ENCODE assay signal across 8 cellular contexts in the genomic region with DNA sequence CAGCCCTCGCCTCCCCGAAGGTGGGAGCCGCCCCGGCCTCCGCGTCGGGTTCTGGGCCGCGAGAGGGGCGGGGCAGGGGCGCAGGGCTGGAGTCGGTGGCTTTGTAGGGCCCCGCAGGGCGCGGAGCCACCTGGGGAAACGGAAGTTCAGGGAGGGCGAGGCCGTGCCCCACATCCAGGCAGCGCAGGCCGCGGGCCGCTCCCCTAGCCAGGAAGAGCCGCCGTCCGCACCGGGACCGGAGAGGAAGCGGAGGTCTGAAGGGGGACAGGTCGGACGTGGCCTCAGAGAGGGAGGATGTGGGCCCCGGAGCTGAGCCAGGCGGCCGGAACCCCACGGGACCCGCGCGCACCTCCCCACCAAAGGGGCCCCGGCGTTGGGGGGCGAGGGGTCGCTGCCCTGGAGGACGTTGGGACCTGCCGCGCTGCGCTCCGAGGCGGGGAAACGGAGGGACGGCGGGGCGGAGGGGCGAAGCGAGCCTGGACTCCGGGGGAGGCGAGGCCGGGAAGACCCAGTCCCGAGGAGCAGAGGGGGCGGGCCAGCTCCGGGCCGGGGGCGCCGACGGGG. TPM values are rescaled to one million over a fixed set of nuclear protein-coding genes. Genes with fewer than 3 reads are reported as not detected.
DNase-seq lines count a peak whose midpoint lies in the region; ATAC-seq and TF ChIP-seq lines count a peak whose summit lies in the region.

No MANE protein-coding gene starts in this region.

- peak; percentile 34 for ATAC-seq in GM18511 (IDR thresholded peaks at IDR 0.05; ENCODE audit: unreplicated experiment)
- ATAC-seq in HG03342 (IDR thresholded peaks at IDR 0.05; ENCODE audit: unreplicated experiment), result peak; percentile 29

- H3K4me1 ChIP-seq in esophagus (ENCODE audit: control insufficient read depth in 2 of 2, insufficient read depth in 2 of 2, low read length in 1 of 2) (peaks cover 3 to 11% of the 10 kb centered on the region in 2 donors), neutrophil (ENCODE audit: control insufficient read depth in 1 of 2, insufficient read depth in 1 of 2, low read depth in 1 of 2, low read length in 1 of 2) (peaks cover 68 to 71% of the 10 kb centered on the region in 2 experiments)

- H3K27me3 ChIP-seq in esophagus (ENCODE audit: control insufficient read depth in 1 of 2, insufficient read depth in 2 of 2, low read length in 2 of 2) (no peaks in the 10 kb centered on the region), neutrophil (no peaks in the 10 kb centered on the region)

- H3K4me3 ChIP-seq in esophagus (ENCODE audit: low read depth in 1 of 2, low read length in 2 of 2) (peak overlapping the region; percentile 46 to 53), neutrophil (ENCODE audit: low read depth in 1 of 2, low read length in 1 of 2) (peak overlapping the region; percentile 87 to 98)

- H3K36me3 ChIP-seq in esophagus (ENCODE audit: control insufficient read depth in 2 of 2, insufficient read depth in 2 of 2, low read length in 1 of 2), result no peaks in the 10 kb centered on the region
- H3K36me3 ChIP-seq in neutrophil, result peaks cover 33% of the 10 kb centered on the region

- H3K9me3 ChIP-seq in esophagus (ENCODE audit: control insufficient read depth in 2 of 2, insufficient read depth in 1 of 2, low read depth in 1 of 2, low read length in 1 of 2), result no peaks in the 10 kb centered on the region
- no peaks in the 10 kb centered on the region for H3K9me3 ChIP-seq in neutrophil

- TF ChIP-seq CTCF in neutrophil (IDR thresholded peaks at IDR 0.05), result peak; percentile 17

- H3K27ac ChIP-seq in esophagus (ENCODE audit: low read depth in 2 of 2, low read length in 1 of 2), result peak overlapping the region; percentile 75 to 87
- peak overlapping the region; percentile 100 for H3K27ac ChIP-seq in neutrophil

- 9 to 12% methylated on average over 44 to 63 of the region's 63 CpGs for WGBS in esophagus, 2 donors

- DNase-seq in activated CD4-positive, alpha-beta T cell treated with anti-CD3 and anti-CD28 coated beads, Interleukin-2, amount 50 U/mL, for 48 hours, result peak; percentile 63 to 70
- DNase-seq in DMS79 (lab: John Stamatoyannopoulos, UW) (no peak), NCI-H187 treated with DMSO at 0.1 percent for 48 hours (lab: John Stamatoyannopoulos, UW) (no peak), NCI-H82 treated with DMSO at 0.1 percent for 48 hours (lab: John Stamatoyannopoulos, UW; ENCODE audit: unreplicated experiment) (no peak)

RNA-seq across cellular contexts. Expression of gene SLC16A3, which starts 0.5 kb away (rescaled TPM):
- polyA plus RNA-seq in esophagus, result 10 to 100 TPM; 17.5 to 41.0 TPM

RNA-seq across cellular contexts. Expression of gene CCDC57, which starts 15.7 kb away (rescaled TPM):
- 10 to 100 TPM; 16.3 to 33.7 TPM for polyA plus RNA-seq in esophagus

RNA-seq across cellular contexts. Expression of gene CSNK1D, which starts 45.1 kb away (rescaled TPM):
- 10 to 100 TPM; 63.7 to 79.6 TPM for polyA plus RNA-seq in esophagus

Comparison
In these comparisons a context has a peak if more than half of its experiments do, and no peak if none do; other contexts are left out.
1. DNase-seq: peak in activated CD4-positive, alpha-beta T cell treated with anti-CD3 and anti-CD28 coated beads, Interleukin-2, amount 50 U/mL, for 48 hours (2 of 2); none in DMS79 (single experiment), NCI-H187 treated with DMSO at 0.1 percent for 48 hours (single experiment) and NCI-H82 treated with DMSO at 0.1 percent for 48 hours (single experiment).